ENCODE assay signal across 26 cellular contexts in genomic region chr20:63945921-63946920, GRCh38. TPM values are rescaled to one million over a fixed set of nuclear protein-coding genes. Genes with fewer than 3 reads are reported as not detected.
DNase-seq lines count a peak whose midpoint lies in the region; ATAC-seq and TF ChIP-seq lines count a peak whose summit lies in the region.
"Had no signal": no experiment of that assay in that cellular context is flagged by ENCODE, and none has a peak within 500 bp of the region (broad histone marks: within the 10 kb centered on the region; RNA-seq: fewer than 3 reads in every experiment).

No MANE protein-coding gene starts in this region.

- no peaks in the 10 kb centered on the region for H3K27me3 Mint-ChIP-seq in activated T-cell treated with anti-CD3 and anti-CD28 coated beads, Interleukin-2, amount 50 U/mL, for 24 hours
- H3K27me3 Mint-ChIP-seq: activated naive CD8-positive, alpha-beta T cell treated with anti-CD3 and anti-CD28 coated beads, Interleukin-2, amount 50 U/mL, for 24 hours; B cell; naive thymus-derived CD8-positive, alpha-beta T cell; stimulated activated memory B cell treated with anti-CD40 and anti-IgM and Interleukin-4, amounts not matched to agents 10 μg/mL and 1 μg/mL and 100 μg/mL, for 72 hours had no signal

- H3K4me3 Mint-ChIP-seq in activated T-cell treated with anti-CD3 and anti-CD28 coated beads, Interleukin-2, amount 50 U/mL, for 24 hours: no peak overlapping the region

- CTCF ChIA-PET in RWPE1 (lab: Yijun Ruan, JAX): interaction anchor here (0.6 kb wide), 1 partner anchor 221 kb away, joined by 5 read pairs; no protein-coding TSS in a partner anchor

- H3K4me1 ChIP-seq in right atrium auricular region: peaks cover 0 to 81% of the 10 kb centered on the region in 2 donors
- peaks cover 58 to 75% of the 10 kb centered on the region in 2 donors for H3K4me1 ChIP-seq in gastrocnemius medialis

- peak overlapping the region; percentile 99 for H3K27ac ChIP-seq in RWPE1
- peak overlapping the region; percentile 88 to 98 for H3K27ac ChIP-seq in right atrium auricular region
- H3K27ac ChIP-seq in gastrocnemius medialis: peak overlapping the region; percentile 92 to 98 (median 96)
- H3K27ac ChIP-seq: brain microvascular endothelial cell, GM23248, SK-N-MC had no signal

- H3K4me1 Mint-ChIP-seq in activated T-cell treated with anti-CD3 and anti-CD28 coated beads, Interleukin-2, amount 50 U/mL, for 24 hours (ENCODE audit: low read depth): peaks cover 47% of the 10 kb centered on the region

- DNase-seq in activated T-cell treated with anti-CD3 and anti-CD28 coated beads, Interleukin-2, amount 50 U/mL, for 24 hours: no peak
- DNase-seq in activated T-cell treated with anti-CD3 and anti-CD28 coated beads, Interleukin-2, amount 50 U/mL, for 48 hours: no peak
- DNase-seq in RWPE1 (ENCODE audit: low spot score): no peak
- no peak for DNase-seq in right atrium auricular region (ENCODE audit: low spot score)
- DNase-seq in gastrocnemius medialis: no peak
- DNase-seq in ureter (ENCODE audit: low spot score): no peak
- DNase-seq in cerebellar nuclear complex (lab: John Stamatoyannopoulos, UW): no peak
- no peak for DNase-seq in DMS53 treated with DMSO at 0.1 percent for 48 hours (lab: John Stamatoyannopoulos, UW; ENCODE audit: unreplicated experiment)
- DNase-seq: activated CD4-positive, alpha-beta T cell treated with anti-CD3 and anti-CD28 coated beads, Interleukin-2, amount 50 U/mL, for 1 hour; activated naive CD8-positive, alpha-beta T cell treated with anti-CD3 and anti-CD28 coated beads, Interleukin-2, amount 50 U/mL, for 24 hours; brain microvascular endothelial cell; cortex of kidney; GM23248; mesenchymal stem cell; NCI-H1105; NCI-H2029; NCI-H446; stimulated activated CD4-positive, alpha-beta T cell treated with anti-CD3 and anti-CD28 coated beads, Interleukin-2, amount 100 ng/mL, for 24 hours had no signal

- H3K27me3 ChIP-seq in right atrium auricular region (no peaks in the 10 kb centered on the region), gastrocnemius medialis (no peaks in the 10 kb centered on the region)
- H3K27me3 ChIP-seq: brain microvascular endothelial cell had no signal

- H3K36me3 Mint-ChIP-seq in activated T-cell treated with anti-CD3 and anti-CD28 coated beads, Interleukin-2, amount 50 U/mL, for 24 hours (ENCODE audit: low read depth): peaks cover 33% of the 10 kb centered on the region

- no peak for TF ChIP-seq POLR2A in gastrocnemius medialis (IDR thresholded peaks at IDR 0.05)

- POLR2A ChIA-PET in RWPE1 (lab: Yijun Ruan, JAX; ENCODE audit: low non-redundant PET): no interaction called here

- intact Hi-C loops in gastrocnemius medialis (cut with DNase I; ENCODE audit: low total_unique reads): no loop called here

- in situ Hi-C loops in gastrocnemius medialis (cut with MboI; ENCODE audit: low sequenced_read_pairs in 4 of 4): no loop called here

- no peak for ATAC-seq in gastrocnemius medialis
- ATAC-seq: activated naive CD8-positive, alpha-beta T cell treated with anti-CD3 and anti-CD28 coated beads, Interleukin-2, amount 50 U/mL, for 24 hours; naive thymus-derived CD8-positive, alpha-beta T cell; Panc1; stimulated activated memory B cell treated with anti-CD40 and anti-IgM and Interleukin-4, amounts not matched to agents 10 μg/mL and 1 μg/mL and 100 μg/mL, for 72 hours had no signal

- no peak overlapping the region for H3K4me3 ChIP-seq in right atrium auricular region
- H3K4me3 ChIP-seq in gastrocnemius medialis: no peak overlapping the region
- H3K4me3 ChIP-seq: GM23248, SK-N-MC, skin epidermis had no signal

- H3K27ac Mint-ChIP-seq in activated T-cell treated with anti-CD3 and anti-CD28 coated beads, Interleukin-2, amount 50 U/mL, for 24 hours: peak overlapping the region; percentile 62
- H3K27ac Mint-ChIP-seq: activated naive CD8-positive, alpha-beta T cell treated with anti-CD3 and anti-CD28 coated beads, Interleukin-2, amount 50 U/mL, for 24 hours had no signal

- H3K36me3 ChIP-seq in right atrium auricular region (peaks cover 43% of the 10 kb centered on the region), gastrocnemius medialis (peaks cover 0 to 28% of the 10 kb centered on the region in 2 donors)

- no peaks in the 10 kb centered on the region for H3K9me3 Mint-ChIP-seq in activated T-cell treated with anti-CD3 and anti-CD28 coated beads, Interleukin-2, amount 50 U/mL, for 24 hours
- H3K9me3 Mint-ChIP-seq: activated naive CD8-positive, alpha-beta T cell treated with anti-CD3 and anti-CD28 coated beads, Interleukin-2, amount 50 U/mL, for 24 hours; activated T-helper 2 cell treated with anti-CD3 and anti-CD28 coated beads, Interferon-gamma antibody, Interleukin-2, Interleukin-4, amounts not matched to agents 10 μg/mL and 5 μg/mL and 100 μg/mL, durations not matched to agents 14 hours and 24 hours and 36 hours had no signal

- no peaks in the 10 kb centered on the region for H3K9me3 ChIP-seq in right atrium auricular region
- H3K9me3 ChIP-seq in gastrocnemius medialis: no peaks in the 10 kb centered on the region

- TF ChIP-seq CTCF in RWPE1 (conservative IDR thresholded peaks at IDR 0.05; ENCODE audit: low read depth) (no peak), right atrium auricular region (IDR thresholded peaks at IDR 0.05) (no peak), gastrocnemius medialis (IDR thresholded peaks at IDR 0.05 in 4 of 5, conservative IDR thresholded peaks at IDR 0.05 in 1 of 5) (no peak)

RNA-seq across cellular contexts. Expression of gene UCKL1, which starts 10.0 kb away (rescaled TPM):
- 10 to 100 TPM; 25.9 to 27.6 TPM for total RNA-seq in right atrium auricular region
- total RNA-seq in gastrocnemius medialis: 10 to 100 TPM; 22.0 to 46.4 (median 27.1) TPM
- total RNA-seq in ureter: 47.6 TPM

RNA-seq across cellular contexts. Expression of gene ZNF512B, which starts 23.5 kb away (rescaled TPM):
- total RNA-seq in right atrium auricular region: 1 to 10 TPM; 7.0 to 8.3 TPM
- total RNA-seq in gastrocnemius medialis: 10 to 100 TPM in 1 of 4 donors, 1 to 10 TPM in 3; 5.7 to 10.9 (median 8.8) TPM
- total RNA-seq in ureter: 31.2 TPM

RNA-seq across cellular contexts. Expression of gene SAMD10, which starts 33.2 kb away (rescaled TPM):
- 1 to 10 TPM; 3.1 to 3.7 TPM for total RNA-seq in right atrium auricular region
- 1 to 10 TPM in 2 of 4 donors, under 1 TPM in 1, not detected in 1; 0.24 to 1.9 (median 1.0) TPM for total RNA-seq in gastrocnemius medialis
- 17.4 TPM for total RNA-seq in ureter
- total RNA-seq: A172 had no signal

RNA-seq across cellular contexts. Expression of gene PRPF6, which starts 34.7 kb away (rescaled TPM):
- 10 to 100 TPM; 32.9 to 43.6 TPM for total RNA-seq in right atrium auricular region
- total RNA-seq in gastrocnemius medialis: 10 to 100 TPM; 39.3 to 68.4 (median 47.7) TPM
- 75.0 TPM for total RNA-seq in ureter

RNA-seq across cellular contexts. Expression of gene DNAJC5, which starts 51.3 kb away (rescaled TPM):
- total RNA-seq in right atrium auricular region (10 to 100 TPM; 41.2 to 43.8 TPM), gastrocnemius medialis (10 to 100 TPM; 18.5 to 26.4 (median 22.5) TPM), ureter (52.4 TPM)
